8 cellular contexts compared by ENCODE assay signal in the genomic region with DNA sequence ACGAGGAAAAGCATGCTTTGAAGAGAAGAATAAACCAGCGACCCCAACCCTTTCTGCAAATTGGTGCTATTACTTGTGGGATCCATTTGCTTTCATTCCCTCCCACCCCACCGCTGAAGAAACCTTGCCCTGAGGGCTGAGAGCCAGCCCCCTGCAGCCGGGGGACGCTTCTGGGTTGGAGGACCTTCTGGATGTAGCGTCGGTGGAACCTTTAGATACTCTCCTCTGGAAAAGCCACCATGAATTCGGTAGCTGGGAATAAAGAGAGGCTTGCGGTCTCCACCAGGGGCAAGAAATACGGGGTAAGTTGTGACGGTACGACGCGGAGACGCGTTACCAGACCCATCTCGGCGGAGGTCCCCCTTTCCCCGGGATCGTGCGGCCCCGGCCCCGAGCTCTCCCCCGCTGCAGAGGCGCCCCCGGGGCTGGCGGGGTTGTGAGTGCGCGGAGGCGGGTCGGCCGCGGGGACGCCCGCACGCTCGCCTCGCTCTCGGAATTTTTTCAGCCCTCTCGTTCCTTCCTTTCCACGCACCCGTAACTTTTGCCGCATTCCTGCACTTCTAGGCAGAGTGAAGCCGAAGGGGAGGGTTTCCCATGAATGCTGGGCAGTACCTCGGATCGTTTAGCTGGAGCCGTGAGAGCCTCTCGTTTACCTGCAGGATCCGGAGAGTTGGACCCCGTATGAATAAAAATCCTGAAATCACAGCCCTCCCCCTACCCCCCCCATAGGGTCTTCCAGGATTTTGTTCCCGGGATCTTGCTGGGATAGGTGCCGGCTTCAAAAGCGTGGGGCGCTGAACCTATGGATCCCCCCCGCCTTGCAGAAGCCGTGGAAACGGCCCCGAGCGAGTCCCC. TPM values are rescaled to one million over a fixed set of nuclear protein-coding genes. Genes with fewer than 3 reads are reported as not detected.
DNase-seq lines count a peak whose midpoint lies in the region; ATAC-seq, FAIRE-seq and TF ChIP-seq lines count a peak whose summit lies in the region.

No MANE protein-coding gene starts in this region.

- FAIRE-seq in GM19239 (lab: Jason Lieb, UNC): no peak

- H3K4me1 ChIP-seq in RWPE2 (ENCODE audit: insufficient read depth, poor library complexity, severe bottlenecking) (no peaks in the 10 kb centered on the region), duodenal mucosa (ENCODE audit: control insufficient read depth in 1 of 2, insufficient read depth in 2 of 2, low read length in 2 of 2) (peaks cover 34 to 46% of the 10 kb centered on the region in 2 donors)

- ATAC-seq in RWPE2 (ENCODE audit: low read depth) (peak; percentile 17; the same call in 1 of the 3 replicates), GM21381 (IDR thresholded peaks at IDR 0.05; ENCODE audit: unreplicated experiment) (no peak)

- TF ChIP-seq CTCF in RWPE2 (IDR thresholded peaks at IDR 0.05; ENCODE audit: poor library complexity, severe bottlenecking): no peak
- no peak for TF ChIP-seq CTCF in mesothelial cell of epicardium (IDR thresholded peaks at IDR 0.05; ENCODE audit: unreplicated experiment)

- peak overlapping the region; percentile 93 for H3K4me3 Mint-ChIP-seq in mesothelial cell of epicardium

- peak; percentile 45 for DNase-seq in AG20443 (ENCODE audit: low spot score)
- peak; percentile 22 for DNase-seq in GM19239 (ENCODE audit: insufficient read length, low spot score)
- no peak for DNase-seq in RWPE2 (ENCODE audit: low spot score)
- DNase-seq in mesothelial cell of epicardium (ENCODE audit: low spot score in 2 of 2, unreplicated experiment in 2 of 2): peak in 1 of 2 experiments; percentile 60
- no peak for DNase-seq in activated gamma-delta T cell treated with Interleukin-2 at 50 U/mL for 16 hours
- no peak for DNase-seq in NOMO-1 treated with dmso at 0.1 percent for 144 hours (lab: John Stamatoyannopoulos, UW; ENCODE audit: unreplicated experiment)

- H3K4me1 Mint-ChIP-seq in mesothelial cell of epicardium: peaks cover 39% of the 10 kb centered on the region

- peak overlapping the region; percentile 93 for H3K27ac Mint-ChIP-seq in mesothelial cell of epicardium

- no peaks in the 10 kb centered on the region for H3K9me3 Mint-ChIP-seq in mesothelial cell of epicardium

- H3K36me3 Mint-ChIP-seq in mesothelial cell of epicardium: peaks cover 3% of the 10 kb centered on the region

- peak overlapping the region; percentile 20 to 38 for H3K9ac ChIP-seq in duodenal mucosa (ENCODE audit: low read depth in 1 of 2, low read length in 2 of 2)

- H3K9me3 ChIP-seq in RWPE2 (ENCODE audit: severe bottlenecking) (no peaks in the 10 kb centered on the region), duodenal mucosa (ENCODE audit: control insufficient read depth in 1 of 2, low read length in 2 of 2) (no peaks in the 10 kb centered on the region)

- H3K4me3 ChIP-seq in RWPE2 (ENCODE audit: severe bottlenecking) (peak overlapping the region; percentile 37), duodenal mucosa (ENCODE audit: low read depth in 1 of 2, low read length in 2 of 2) (peak overlapping the region; percentile 71 to 82)

- H3K27ac ChIP-seq in RWPE2 (ENCODE audit: poor library complexity, severe bottlenecking) (no peak overlapping the region), duodenal mucosa (ENCODE audit: low read depth, low read length) (no peak overlapping the region)

- H3K36me3 ChIP-seq in RWPE2 (ENCODE audit: low read depth): no peaks in the 10 kb centered on the region
- no peaks in the 10 kb centered on the region for H3K36me3 ChIP-seq in duodenal mucosa (ENCODE audit: control insufficient read depth in 1 of 2, insufficient read depth in 2 of 2, low read length in 2 of 2)

- peaks cover 35% of the 10 kb centered on the region for H3K27me3 ChIP-seq in RWPE2 (ENCODE audit: insufficient read depth, poor library complexity, severe bottlenecking)
- peaks cover 9 to 21% of the 10 kb centered on the region in 2 donors for H3K27me3 ChIP-seq in duodenal mucosa (ENCODE audit: control insufficient read depth in 1 of 2, insufficient read depth in 2 of 2, low read length in 2 of 2)

- H3K27me3 Mint-ChIP-seq in mesothelial cell of epicardium (ENCODE audit: low read depth): peaks cover 16% of the 10 kb centered on the region

RNA-seq across cellular contexts. Expression of gene KIF26B, which starts 0.6 kb away (rescaled TPM):
- 63.3 to 69.7 TPM (median 64.9 TPM) in 3 replicates for total RNA-seq in mesothelial cell of epicardium

Comparison
In these comparisons a context has a peak if more than half of its experiments do, and no peak if none do; other contexts are left out.
1. DNase-seq: peak in AG20443 (single experiment) and GM19239 (single experiment); none in RWPE2 (single experiment), activated gamma-delta T cell treated with Interleukin-2 at 50 U/mL for 16 hours (single experiment) and NOMO-1 treated with dmso at 0.1 percent for 144 hours (single experiment).